In genomic region chr18:2981212-2981728, GRCh38 we compare ENCODE assay signal across 1 cellular context.
TF ChIP-seq lines count a peak whose summit lies in the region.

No MANE protein-coding gene starts in this region.

TF ChIP-seq in GM23338, 12 proteins besides CTCF, POLR2A, EP300 and RAD21 (continued from another document):
- TF ChIP-seq POLR2AphosphoS5 (IDR thresholded peaks at IDR 0.05; ENCODE audit: low read depth) (no peak), ETS1 (IDR thresholded peaks at IDR 0.05) (no peak)
